Comparison of ENCODE assay signal across 11 cellular contexts in the genomic region with DNA sequence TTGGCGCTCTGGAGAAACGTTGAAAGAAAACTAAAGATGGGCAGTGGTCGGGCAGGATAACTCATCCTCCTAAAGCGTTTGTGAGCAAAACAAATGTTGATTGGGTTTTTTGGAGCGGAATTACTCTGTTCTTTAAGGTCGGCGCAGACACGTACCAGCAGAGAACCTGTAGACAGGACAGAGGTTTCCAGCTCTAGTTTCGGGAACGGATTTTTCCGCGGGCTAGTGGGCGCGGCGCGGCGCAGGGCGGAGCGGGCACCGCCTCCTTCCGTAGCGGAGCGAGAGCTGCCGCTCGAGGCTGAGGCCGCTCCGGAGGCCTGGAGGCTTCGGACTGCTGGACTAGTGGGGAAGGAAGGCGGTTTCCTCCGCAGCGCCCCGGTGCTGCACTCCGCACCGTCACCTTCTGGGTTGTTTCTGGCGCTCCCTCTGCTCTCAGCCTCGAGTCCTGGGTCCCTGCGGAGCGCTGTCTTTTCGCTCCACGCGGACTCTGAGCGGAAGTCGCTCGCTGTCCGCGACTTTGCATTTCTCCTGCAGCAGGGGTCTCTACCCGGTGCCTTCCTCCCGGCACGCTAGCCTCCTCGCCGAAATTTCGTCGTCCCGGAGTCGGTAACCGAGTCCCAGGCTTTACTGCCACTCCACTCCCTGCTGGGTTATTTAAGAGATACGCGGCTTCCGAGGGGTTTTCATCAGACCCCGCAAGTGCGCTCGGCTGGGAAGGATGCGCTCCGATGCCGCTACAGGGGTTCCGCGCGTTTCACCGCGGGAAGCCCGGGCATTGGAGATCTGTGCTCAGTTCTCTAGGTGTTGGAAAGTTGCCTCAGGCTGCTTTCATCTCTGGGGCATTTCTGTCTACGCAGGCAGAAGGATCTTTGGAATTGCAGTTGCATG. TPM values are rescaled to one million over a fixed set of nuclear protein-coding genes. Genes with fewer than 3 reads are reported as not detected.
DNase-seq lines count a peak whose midpoint lies in the region; ATAC-seq and TF ChIP-seq lines count a peak whose summit lies in the region.
"Had no signal": no experiment of that assay in that cellular context is flagged by ENCODE, and none has a peak within 500 bp of the region (broad histone marks: within the 10 kb centered on the region; RNA-seq: fewer than 3 reads in every experiment).

No MANE protein-coding gene starts in this region.

- no peaks in the 10 kb centered on the region for H3K36me3 Mint-ChIP-seq in activated naive CD4-positive, alpha-beta T cell treated with anti-CD3 and anti-CD28 coated beads for 36 hours (ENCODE audit: low read depth)

- H3K4me3 ChIP-seq in adipocyte (ENCODE audit: low read length) (peak overlapping the region; percentile 45), right lobe of liver (no peak overlapping the region), transverse colon (peak overlapping the region; percentile 2 to 50 (median 29))

- no peaks in the 10 kb centered on the region for H3K9me3 Mint-ChIP-seq in activated naive CD4-positive, alpha-beta T cell treated with anti-CD3 and anti-CD28 coated beads for 36 hours

- DNase-seq in activated naive CD4-positive, alpha-beta T cell treated with anti-CD3 and anti-CD28 coated beads for 36 hours, result peak; percentile 13
- DNase-seq in activated naive CD4-positive, alpha-beta T cell treated with anti-CD3 and anti-CD28 coated beads, Interleukin-2, amount 50 U/mL, for 16 hours, result no peak
- DNase-seq in adipocyte (ENCODE audit: low read depth) (peak; percentile 34), right lobe of liver (peak in 1 of 3 donors; percentile 44), transverse colon (peak; percentile 62), SHP77 (lab: John Stamatoyannopoulos, UW) (no peak), cortex of kidney (lab: John Stamatoyannopoulos, UW) (no peak)
- DNase-seq: DND-41, NCI-H1105 treated with DMSO at 0.1 percent for 48 hours had no signal

- no peak overlapping the region for H3K9ac ChIP-seq in adipocyte (ENCODE audit: low read length)

- TF ChIP-seq EP300 in transverse colon (IDR thresholded peaks at IDR 0.05; ENCODE audit: low read depth), result no peak

- H3K27ac ChIP-seq in right lobe of liver (no peak overlapping the region), transverse colon (peak overlapping the region; percentile 24 to 95 (median 91))

- ATAC-seq in right lobe of liver (peak; percentile 48 to 68 (median 60)), HG02588 (IDR thresholded peaks at IDR 0.05; ENCODE audit: unreplicated experiment) (no peak)

- TF ChIP-seq CTCF in right lobe of liver (IDR thresholded peaks at IDR 0.05) (no peak), transverse colon (IDR thresholded peaks at IDR 0.05) (no peak)

- in situ Hi-C loops in transverse colon (cut with MboI; ENCODE audit: low pct_ligation_motif_present in 1 of 4, low pct_unique_long_range_greater_than_20kb in 1 of 4, low sequenced_read_pairs in 3 of 4), result loop anchor here in 2 of 4 donors (10.0 to 25.0 kb wide), 2 partner anchors 267 to 270 kb away; no protein-coding TSS in a partner anchor

- intact Hi-C loops in activated naive CD4-positive, alpha-beta T cell treated with anti-CD3 and anti-CD28 coated beads for 36 hours (cut with micrococcal nuclease), result loop anchor here (1.0 kb wide), 1 partner anchor 8 kb away; no protein-coding TSS in a partner anchor
- intact Hi-C loops in right lobe of liver (cut with DNase I) (loop anchor here in 1 of 2 donors (10.0 kb wide), 1 partner anchor 90 kb away; no protein-coding TSS in a partner anchor), transverse colon (cut with DNase I; ENCODE audit: low total_unique reads) (no loop called here)

- H3K36me3 ChIP-seq in adipocyte (ENCODE audit: control insufficient read depth, insufficient read depth, low read length, severe bottlenecking) (no peaks in the 10 kb centered on the region), right lobe of liver (no peaks in the 10 kb centered on the region), transverse colon (no peaks in the 10 kb centered on the region)

- H3K27ac Mint-ChIP-seq in activated naive CD4-positive, alpha-beta T cell treated with anti-CD3 and anti-CD28 coated beads for 36 hours, result no peak overlapping the region

- peak overlapping the region; percentile 35 for H3K4me3 Mint-ChIP-seq in activated naive CD4-positive, alpha-beta T cell treated with anti-CD3 and anti-CD28 coated beads for 36 hours

- peaks cover 88% of the 10 kb centered on the region for H3K27me3 ChIP-seq in adipocyte (replicated peaks; ENCODE audit: control insufficient read depth, insufficient read depth, low read length)
- peaks cover 0 to 35% of the 10 kb centered on the region in 2 donors for H3K27me3 ChIP-seq in right lobe of liver
- peaks cover 98% of the 10 kb centered on the region for H3K27me3 ChIP-seq in transverse colon

- H3K9me3 ChIP-seq in adipocyte (ENCODE audit: control insufficient read depth, low read length), result peaks cover 16% of the 10 kb centered on the region
- H3K9me3 ChIP-seq in right lobe of liver, result no peaks in the 10 kb centered on the region
- H3K9me3 ChIP-seq in transverse colon, result no peaks in the 10 kb centered on the region

- WGBS in right lobe of liver (ENCODE audit: insufficient coverage, low coverage, low lambda C conversion rate, missing lambda C conversion rate), result 5% methylated on average over 29 of the region's 72 CpGs
- WGBS in transverse colon (ENCODE audit: low coverage in 1 of 2), 2 donors, result 6% methylated on average over 66 of the region's 72 CpGs; no CpG with 5 or more reads in 1 of the 2 donors

- peaks cover 20% of the 10 kb centered on the region for H3K27me3 Mint-ChIP-seq in activated naive CD4-positive, alpha-beta T cell treated with anti-CD3 and anti-CD28 coated beads for 36 hours (ENCODE audit: low read depth)

- CTCF ChIA-PET in activated naive CD4-positive, alpha-beta T cell treated with anti-CD3 and anti-CD28 coated beads for 36 hours (lab: Charles Lee), result interaction anchor here (0.9 to 1.1 kb wide), 2 partner anchors 8 to 265 kb away, joined by 3 to 4 read pairs; no protein-coding TSS in a partner anchor

- no peak for TF ChIP-seq POLR2A in right lobe of liver (IDR thresholded peaks at IDR 0.05)
- peak; percentile 42 for TF ChIP-seq POLR2A in transverse colon (IDR thresholded peaks at IDR 0.05)

- no peaks in the 10 kb centered on the region for H3K4me1 ChIP-seq in adipocyte (ENCODE audit: control insufficient read depth, insufficient read depth, low read length)
- H3K4me1 ChIP-seq in right lobe of liver, result peaks cover 0 to 11% (median 4%) of the 10 kb centered on the region in 4 donors
- peaks cover 0 to 28% (median 10%) of the 10 kb centered on the region in 4 donors for H3K4me1 ChIP-seq in transverse colon

- H3K4me1 Mint-ChIP-seq in activated naive CD4-positive, alpha-beta T cell treated with anti-CD3 and anti-CD28 coated beads for 36 hours (ENCODE audit: low read depth), result peaks cover 18% of the 10 kb centered on the region

RNA-seq across cellular contexts. Expression of a gene that starts 7.0 kb away (rescaled TPM):
- total RNA-seq in activated naive CD4-positive, alpha-beta T cell treated with anti-CD3 and anti-CD28 coated beads for 36 hours, result under 1 TPM; 0.12 to 0.19 TPM
- under 1 TPM; 0.25 to 0.86 (median 0.41) TPM for total RNA-seq in right lobe of liver
- 10 to 100 TPM; 15.8 to 20.9 (median 17.2) TPM for total RNA-seq in transverse colon

RNA-seq across cellular contexts. Expression of a gene that starts 28.7 kb away (rescaled TPM):
- not detected for total RNA-seq in activated naive CD4-positive, alpha-beta T cell treated with anti-CD3 and anti-CD28 coated beads for 36 hours
- total RNA-seq in right lobe of liver, result not detected
- not detected for total RNA-seq in transverse colon
- total RNA-seq: temporal lobe had no signal

Comparison
In these comparisons a context has a peak if more than half of its experiments do, and no peak if none do; other contexts are left out.
1. DNase-seq: peak in activated naive CD4-positive, alpha-beta T cell treated with anti-CD3 and anti-CD28 coated beads for 36 hours (single experiment), adipocyte (single experiment) and transverse colon (single experiment); none in activated naive CD4-positive, alpha-beta T cell treated with anti-CD3 and anti-CD28 coated beads, Interleukin-2, amount 50 U/mL, for 16 hours (single experiment), SHP77 (0 of 2) and cortex of kidney (single experiment).
2. H3K4me3 ChIP-seq: peak in adipocyte (single experiment) and transverse colon (4 of 4); none in right lobe of liver (0 of 3).
3. H3K27ac ChIP-seq: peak in transverse colon (4 of 4); none in right lobe of liver (0 of 3).
4. RNA of a gene that starts 7.0 kb away (total RNA-seq): 15.8 to 20.9 TPM in transverse colon; 0.25 to 0.86 TPM in right lobe of liver and 0.12 to 0.19 TPM in activated naive CD4-positive, alpha-beta T cell treated with anti-CD3 and anti-CD28 coated beads for 36 hours; every median in the first group is over 4 times any median in the second.